ENCODE assay signal across 15 cellular contexts in genomic region chr5:172076783-172077244, GRCh38.
DNase-seq lines count a peak whose midpoint lies in the region; ATAC-seq, FAIRE-seq and TF ChIP-seq lines count a peak whose summit lies in the region.
"Had no signal": no experiment of that assay in that cellular context is flagged by ENCODE, and none has a peak within 500 bp of the region (broad histone marks: within the 10 kb centered on the region; RNA-seq: fewer than 3 reads in every experiment).

No MANE protein-coding gene starts in this region.

- peak; percentile 21 for DNase-seq in AG04449 (ENCODE audit: low read depth, low spot score)
- no peak for DNase-seq in bronchial epithelial cell (ENCODE audit: low read depth)
- DNase-seq in memory B cell (ENCODE audit: low spot score in 2 of 2): no peak
- DNase-seq in substantia nigra (lab: John Stamatoyannopoulos, UW): no peak
- DNase-seq in NCI-H187 (lab: John Stamatoyannopoulos, UW): no peak
- DNase-seq: GF-D8, psoas muscle, thyroid gland had no signal

- CTCF ChIA-PET in AG04449 (lab: Yijun Ruan, JAX) (interaction anchor here (1.1 to 3.3 kb wide), 3 partner anchors 17 to 111 kb away, joined by 3 to 13 read pairs (median 4); partner anchors contain the start of gene STK10), HEK293 (lab: Yijun Ruan, JAX) (no interaction called here)

- H3K4me1 ChIP-seq in HEK293 (ENCODE audit: control insufficient read depth, insufficient read depth, low read length): no peaks in the 10 kb centered on the region
- H3K4me1 ChIP-seq: psoas muscle had no signal

- peaks cover 28% of the 10 kb centered on the region for H3K36me3 Mint-ChIP-seq in memory B cell

- TF ChIP-seq CTCF in AG04449 (IDR thresholded peaks at IDR 0.05; ENCODE audit: insufficient read depth, low read length, missing control alignments) (no peak), HEK293 (tag by site-specific recombination; IDR thresholded peaks at IDR 0.05) (no peak), bronchial epithelial cell (IDR thresholded peaks at IDR 0.05; ENCODE audit: insufficient read depth, low read length, severe bottlenecking) (no peak)

- no peaks in the 10 kb centered on the region for H3K27me3 Mint-ChIP-seq in memory B cell

- H3K9me3 Mint-ChIP-seq in memory B cell: no peaks in the 10 kb centered on the region

- no peak overlapping the region for H3K4me3 Mint-ChIP-seq in memory B cell

- H3K9me3 ChIP-seq in HEK293 (ENCODE audit: control insufficient read depth, insufficient read depth, low read depth, low read length): no peaks in the 10 kb centered on the region
- H3K9me3 ChIP-seq: Peyer's patch, thyroid gland had no signal

- ATAC-seq in memory B cell (ENCODE audit: low read depth): no peak
- ATAC-seq in GM18502 (IDR thresholded peaks at IDR 0.05; ENCODE audit: poor library complexity, unreplicated experiment): no peak
- no peak for ATAC-seq in GM18861 (IDR thresholded peaks at IDR 0.05; ENCODE audit: unreplicated experiment)
- ATAC-seq: HepG2, psoas muscle had no signal

- no peaks in the 10 kb centered on the region for H3K27me3 ChIP-seq in bronchial epithelial cell (ENCODE audit: control insufficient read depth, insufficient read depth, low read length)
- H3K27me3 ChIP-seq: Peyer's patch, thyroid gland had no signal

- H3K27ac ChIP-seq in HEK293 (ENCODE audit: extremely low read depth, low read depth, low read length): no peak overlapping the region
- no peak overlapping the region for H3K27ac ChIP-seq in substantia nigra (ENCODE audit: low read depth, low read length, poor library complexity, severe bottlenecking)
- H3K27ac ChIP-seq: Peyer's patch, psoas muscle, thyroid gland had no signal

- POLR2A ChIA-PET in AG04449 (lab: Yijun Ruan, JAX) (interaction anchor here (0.6 kb wide), 1 partner anchor 109 kb away, joined by 4 read pairs; no protein-coding TSS in a partner anchor), HEK293 (lab: Yijun Ruan, JAX) (no interaction called here)

- H3K4me3 ChIP-seq in AG04449 (ENCODE audit: low read depth, low read length) (no peak overlapping the region), HEK293 (ENCODE audit: low read depth, low read length) (no peak overlapping the region), bronchial epithelial cell (ENCODE audit: low read depth, low read length) (no peak overlapping the region)
- H3K4me3 ChIP-seq: lung, Peyer's patch, psoas muscle, thyroid gland had no signal

- peak; percentile 66 for FAIRE-seq in bronchial epithelial cell (lab: Jason Lieb, UNC)
- FAIRE-seq: colon, HepG2 had no signal

- peaks cover 0 to 4% of the 10 kb centered on the region in 2 experiments; a peak in 2 of 3 replicates for H3K36me3 ChIP-seq in HEK293 (ENCODE audit: control insufficient read depth in 2 of 2, insufficient read depth in 1 of 2, low read length in 2 of 2)
- peaks cover 6% of the 10 kb centered on the region for H3K36me3 ChIP-seq in bronchial epithelial cell (ENCODE audit: control insufficient read depth, insufficient read depth, low read length)
- H3K36me3 ChIP-seq: thyroid gland had no signal

- H3K4me1 Mint-ChIP-seq in memory B cell: no peaks in the 10 kb centered on the region

- H3K27ac Mint-ChIP-seq in memory B cell: peak overlapping the region; percentile 20

TF ChIP-seq in HEK293, 187 proteins besides CTCF, POLR2A, EP300 and RAD21:
- peak; percentile 12; the same call in 1 of the 2 replicates for TF ChIP-seq GLIS1 (tag by site-specific recombination; IDR thresholded peaks at IDR 0.05)
- TF ChIP-seq ZNF776 (tag by site-specific recombination; IDR thresholded peaks at IDR 0.05; ENCODE audit: borderline replicate concordance): no peak
